Comparison of ENCODE assay signal across 17 cellular contexts in genomic region chr22:43625242-43625641, GRCh38.
DNase-seq lines count a peak whose midpoint lies in the region; ATAC-seq and TF ChIP-seq lines count a peak whose summit lies in the region.
"Had no signal": no experiment of that assay in that cellular context is flagged by ENCODE, and none has a peak within 500 bp of the region (broad histone marks: within the 10 kb centered on the region; RNA-seq: fewer than 3 reads in every experiment).

No MANE protein-coding gene starts in this region.

- H3K36me3 Mint-ChIP-seq in T-cell: no peaks in the 10 kb centered on the region

- H3K9ac ChIP-seq in MM.1S (ENCODE audit: low read length): no peak overlapping the region

- H3F3A ChIP-seq in MM.1S (ENCODE audit: insufficient read depth, low read length): no peaks in the 10 kb centered on the region

- no peak overlapping the region for H3K27ac Mint-ChIP-seq in T-cell

- H3K9me2 ChIP-seq in MM.1S (replicated peaks; ENCODE audit: insufficient read depth, low read length): no peaks in the 10 kb centered on the region

- H3K4me1 ChIP-seq in HEK293 (ENCODE audit: control insufficient read depth, insufficient read depth, low read length) (no peaks in the 10 kb centered on the region), MM.1S (ENCODE audit: low read length) (no peaks in the 10 kb centered on the region)
- H3K4me1 ChIP-seq: HAP-1 had no signal

- CTCF ChIA-PET in HEK293 (lab: Yijun Ruan, JAX): no interaction called here
- CTCF ChIA-PET in T-cell (lab: Charles Lee): no interaction called here

- H3K9me3 ChIP-seq in HEK293 (ENCODE audit: control insufficient read depth, insufficient read depth, low read depth, low read length) (no peaks in the 10 kb centered on the region), MM.1S (replicated peaks; ENCODE audit: insufficient read depth, low read length) (no peaks in the 10 kb centered on the region)
- H3K9me3 ChIP-seq: HAP-1 had no signal

- TF ChIP-seq CTCF in HEK293 (tag by site-specific recombination; IDR thresholded peaks at IDR 0.05) (no peak), brain microvascular endothelial cell (IDR thresholded peaks at IDR 0.05; ENCODE audit: low read depth, low read length, missing control alignments) (no peak), MM.1S (IDR thresholded peaks at IDR 0.05; ENCODE audit: low read length) (no peak)

- H3K4me3 Mint-ChIP-seq in T-cell: no peak overlapping the region

- H3K4me3 ChIP-seq in HEK293 (ENCODE audit: low read depth, low read length): no peak overlapping the region
- H3K4me3 ChIP-seq in brain microvascular endothelial cell (ENCODE audit: low read depth, low read length): no peak overlapping the region
- no peak overlapping the region for H3K4me3 ChIP-seq in MM.1S (ENCODE audit: low read length)
- H3K4me3 ChIP-seq: HAP-1, PC-9 had no signal

- in situ Hi-C loops in brain microvascular endothelial cell (cut with HindIII; ENCODE audit: low pct_ligation_motif_present, low sequenced_read_pairs): no loop called here

- DNase-seq in Daoy (ENCODE audit: low read depth): peak; percentile 65
- peak; percentile 34 for DNase-seq in RPMI7951 (ENCODE audit: low read depth)
- DNase-seq in brain microvascular endothelial cell: peak; percentile 20
- DNase-seq in NCI-H1694 (lab: John Stamatoyannopoulos, UW): no peak
- DNase-seq in MM.1S: no peak
- no peak for DNase-seq in T-cell
- DNase-seq: AML-193, DMS 273 treated with DMSO at 0.1 percent for 48 hours, EL, MV-4-11, NCI-H187 treated with DMSO at 0.1 percent for 48 hours, NCI-H345, NCI-H524 treated with DMSO at 0.1 percent for 48 hours had no signal

- H3K4me2 ChIP-seq in MM.1S (ENCODE audit: low read depth, low read length): no peak overlapping the region
- H3K4me2 ChIP-seq: PC-9 had no signal

- H3K36me3 ChIP-seq in HEK293 (ENCODE audit: control insufficient read depth in 2 of 2, insufficient read depth in 1 of 2, low read length in 2 of 2) (no peaks in the 10 kb centered on the region), brain microvascular endothelial cell (replicated peaks) (no peaks in the 10 kb centered on the region), MM.1S (replicated peaks; ENCODE audit: insufficient read depth, low read length) (no peaks in the 10 kb centered on the region)
- H3K36me3 ChIP-seq: HAP-1 had no signal

- H2AFZ ChIP-seq in MM.1S (ENCODE audit: low read length): no peak overlapping the region
- H2AFZ ChIP-seq: PC-9 had no signal

- no peaks in the 10 kb centered on the region for H4K20me1 ChIP-seq in MM.1S (ENCODE audit: insufficient read depth, low read length)

- peaks cover 5% of the 10 kb centered on the region in 2 donors for H3K27me3 Mint-ChIP-seq in T-cell

- no peak for ATAC-seq in T-cell (replicated peaks in 1 of 4)

- H3K79me2 ChIP-seq in MM.1S (ENCODE audit: low read length): no peaks in the 10 kb centered on the region

- H3K27me3 ChIP-seq in brain microvascular endothelial cell (replicated peaks) (no peaks in the 10 kb centered on the region), MM.1S (replicated peaks; ENCODE audit: insufficient read depth, low read length) (no peaks in the 10 kb centered on the region)

- H3K4me1 Mint-ChIP-seq in T-cell: no peaks in the 10 kb centered on the region

- H3K9me3 Mint-ChIP-seq in T-cell: no peaks in the 10 kb centered on the region

- POLR2A ChIA-PET in HEK293 (lab: Yijun Ruan, JAX): no interaction called here
- POLR2A ChIA-PET in T-cell (lab: Charles Lee): interaction anchor here in 1 of 2 donors (0.6 kb wide), 1 partner anchor 26 kb away, joined by 10 read pairs; no protein-coding TSS in a partner anchor

- H3K27ac ChIP-seq in HEK293 (ENCODE audit: extremely low read depth, low read depth, low read length) (no peak overlapping the region), brain microvascular endothelial cell (peak overlapping the region; percentile 60), MM.1S (ENCODE audit: low read length) (no peak overlapping the region)
- H3K27ac ChIP-seq: C4-2B, PC-9 had no signal

TF ChIP-seq in HEK293, 187 proteins besides CTCF, POLR2A, EP300 and RAD21:
- TF ChIP-seq ZFP69B (tag by site-specific recombination; IDR thresholded peaks at IDR 0.05) (no peak), ZIC2 (tag by site-specific recombination; IDR thresholded peaks at IDR 0.05) (peak; percentile 46)

Comparison
In these comparisons a context has a peak if more than half of its experiments do, and no peak if none do; other contexts are left out.
1. DNase-seq: peak in Daoy (single experiment), RPMI7951 (single experiment) and brain microvascular endothelial cell (single experiment); none in NCI-H1694 (single experiment), MM.1S (single experiment) and T-cell (0 of 34).